ENCODE assay signal across 8 cellular contexts in the genomic region with DNA sequence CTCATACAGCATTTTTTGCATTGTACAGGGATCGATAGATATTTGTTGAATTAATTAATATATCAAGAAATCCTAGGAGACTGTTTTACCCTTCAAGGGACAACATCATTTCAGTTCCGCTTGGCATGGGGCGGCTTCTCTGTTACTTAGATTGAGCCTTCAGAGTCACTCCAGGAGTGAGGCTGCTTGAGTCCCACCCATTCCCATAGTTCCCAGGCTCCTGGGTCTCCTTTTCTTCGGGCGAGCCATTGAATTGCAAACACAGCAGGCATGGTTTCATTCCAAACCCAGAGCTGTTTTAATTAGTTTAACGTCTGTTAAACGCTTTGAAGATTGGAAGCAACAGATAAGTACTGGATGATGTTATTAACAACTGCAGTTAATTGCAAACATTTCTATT. TPM values are rescaled to one million over a fixed set of nuclear protein-coding genes. Genes with fewer than 3 reads are reported as not detected.
DNase-seq lines count a peak whose midpoint lies in the region; ATAC-seq, FAIRE-seq and TF ChIP-seq lines count a peak whose summit lies in the region.

No MANE protein-coding gene starts in this region.

- H3K36me3 ChIP-seq in BLaER1 treated with 17β-estradiol and CSF1 and Interleukin-3, amounts not matched to agents 10 nM and 100 nM: no peaks in the 10 kb centered on the region
- H3K36me3 ChIP-seq in HUES64 (ENCODE audit: insufficient read depth, low read length) (no peaks in the 10 kb centered on the region), H1 (ENCODE audit: control insufficient read depth in 2 of 4, insufficient read depth in 4 of 4, low read length in 3 of 4) (no peaks in the 10 kb centered on the region)

- TF ChIP-seq POLR2A in H1 (IDR thresholded peaks at IDR 0.05; ENCODE audit: control extremely low read depth in 1 of 2, low read depth in 2 of 2, low read length in 2 of 2): no peak

- H4K91ac ChIP-seq in H1 (replicated peaks; ENCODE audit: insufficient read length, low read length): no peak overlapping the region

- 3% methylated on average over 6 of the region's 7 CpGs for WGBS in HUES64
- 7% methylated on average over 7 of the region's 7 CpGs; no CpG with 5 or more reads in 1 of the 2 experiments for WGBS in H1 (ENCODE audit: extremely low coverage in 1 of 2, insufficient coverage in 1 of 2, insufficient read length in 1 of 2, insufficient replicate concordance in 2 of 2, low coverage in 1 of 2, low lambda C conversion rate in 2 of 2, missing lambda C conversion rate in 1 of 2), 2 experiments

- CTCF ChIA-PET in H1 (lab: Charles Lee; ENCODE audit: partially characterized antibody): interaction anchor here (1.0 to 4.6 kb wide), 3 partner anchors 10 to 414 kb away, joined by 3 to 28 read pairs (median 4); no protein-coding TSS in a partner anchor

- H3K27me3 ChIP-seq in BLaER1 treated with 17β-estradiol and CSF1 and Interleukin-3, amounts not matched to agents 10 nM and 100 nM: peaks cover 55 to 93% (median 86%) of the 10 kb centered on the region in 11 experiments
- H3K27me3 ChIP-seq in HUES64 (ENCODE audit: insufficient read depth, low read length): peaks cover 18% of the 10 kb centered on the region
- peaks cover 0 to 4% (median 2%) of the 10 kb centered on the region in 4 experiments; a peak in 3 of 7 replicates for H3K27me3 ChIP-seq in H1 (replicated peaks in 1 of 4; ENCODE audit: control insufficient read depth in 3 of 4, extremely low read depth in 1 of 4, insufficient read depth in 3 of 4, low read length in 3 of 4)

- no peak overlapping the region for H4K8ac ChIP-seq in H1 (ENCODE audit: extremely low read depth, insufficient read depth, low read length)

- no peaks in the 10 kb centered on the region for H3K27me3 Mint-ChIP-seq in nephron (ENCODE audit: low read depth)

- H3K4me3 Mint-ChIP-seq in nephron: peak overlapping the region; percentile 82 to 86 (median 86)

- H3K56ac ChIP-seq in H1 (replicated peaks; ENCODE audit: insufficient read length, low read depth, low read length): no peak overlapping the region

- H3K9me3 Mint-ChIP-seq in nephron: peaks cover 3% of the 10 kb centered on the region

- H3K27ac ChIP-seq in BLaER1 treated with 17β-estradiol and CSF1 and Interleukin-3, amounts not matched to agents 10 nM and 100 nM: no peak overlapping the region
- H3K27ac ChIP-seq in HUES64 (ENCODE audit: low read depth, low read length) (no peak overlapping the region), H1 (ENCODE audit: low read depth, low read length) (no peak overlapping the region)

- ATAC-seq in HG03460 (IDR thresholded peaks at IDR 0.05; ENCODE audit: unreplicated experiment): no peak

- H4K5ac ChIP-seq in H1 (ENCODE audit: insufficient read length, low read depth, low read length): no peak overlapping the region

- H3K14ac ChIP-seq in H1 (ENCODE audit: insufficient read length): no peak overlapping the region

- no peak overlapping the region for H2BK120ac ChIP-seq in H1 (replicated peaks; ENCODE audit: low read depth, low read length)

- H3K23ac ChIP-seq in H1 (ENCODE audit: insufficient read length): no peak overlapping the region

- H3K9me3 ChIP-seq in BLaER1 treated with 17β-estradiol and CSF1 and Interleukin-3, amounts not matched to agents 10 nM and 100 nM (replicated peaks in 1 of 11): no peaks in the 10 kb centered on the region
- H3K9me3 ChIP-seq in HUES64 (ENCODE audit: insufficient read depth, low read depth, low read length) (no peaks in the 10 kb centered on the region), H1 (ENCODE audit: insufficient read depth in 2 of 2, low read depth in 1 of 2, low read length in 1 of 2) (no peaks in the 10 kb centered on the region)

- H3K79me1 ChIP-seq in H1 (ENCODE audit: low read depth, low read length): no peaks in the 10 kb centered on the region

- peaks cover 0 to 6% of the 10 kb centered on the region in 2 experiments; a peak in 1 of 4 replicates for H3K79me2 ChIP-seq in H1 (ENCODE audit: control insufficient read depth in 1 of 2, insufficient read depth in 2 of 2, low read length in 2 of 2)

- no peak for TF ChIP-seq RAD21 in H1 (IDR thresholded peaks at IDR 0.05 in 1 of 2, conservative IDR thresholded peaks at IDR 0.05 in 1 of 2; ENCODE audit: low read depth in 2 of 2, low read length in 2 of 2)

- peak; percentile 69 for FAIRE-seq in H1 (lab: Jason Lieb, UNC)

- peak overlapping the region; percentile 44 to 62 (median 54) for H3K27ac Mint-ChIP-seq in nephron

- TF ChIP-seq CTCF in H1 (IDR thresholded peaks at IDR 0.05; ENCODE audit: control extremely low read depth in 1 of 3, insufficient read depth in 1 of 3, low read depth in 1 of 3, low read length in 3 of 3): no peak
- no peak for TF ChIP-seq CTCF in nephron (IDR thresholded peaks at IDR 0.05; ENCODE audit: unreplicated experiment in 3 of 3)

- peaks cover 24% of the 10 kb centered on the region for H3K4me1 Mint-ChIP-seq in nephron

- no peak overlapping the region for H3K4ac ChIP-seq in H1 (replicated peaks; ENCODE audit: insufficient read length, low read depth, low read length)

- H3K4me3 ChIP-seq in BLaER1 treated with 17β-estradiol and CSF1 and Interleukin-3, amounts not matched to agents 10 nM and 100 nM: peak overlapping the region in 9 of 10 experiments; percentile 55 to 70 (median 62); a peak in 17 of 20 replicates
- peak overlapping the region; percentile 57 for H3K4me3 ChIP-seq in HUES64 (ENCODE audit: low read length)
- H3K4me3 ChIP-seq in H1 (ENCODE audit: extremely low read depth in 1 of 4, insufficient read depth in 2 of 4, low read depth in 3 of 4, low read length in 4 of 4): peak overlapping the region in 2 of 4 experiments; percentile 36 to 56; a peak in 3 of 8 replicates

- H3K4me1 ChIP-seq in BLaER1 treated with 17β-estradiol and CSF1 and Interleukin-3, amounts not matched to agents 10 nM and 100 nM: peaks cover 9 to 24% (median 14%) of the 10 kb centered on the region in 10 experiments; a peak in 16 of 20 replicates
- H3K4me1 ChIP-seq in HUES64 (ENCODE audit: insufficient read depth, low read length) (0 out of 2 replicates have a peak, but pooled peaks cover 6% of the 10 kb centered on the region), H1 (replicated peaks in 1 of 4; ENCODE audit: control insufficient read depth in 3 of 4, insufficient read depth in 4 of 4, low read length in 3 of 4) (peaks cover 0 to 4% (median 0%) of the 10 kb centered on the region in 4 experiments; a peak in 1 of 7 replicates)

- no peak overlapping the region for H2BK12ac ChIP-seq in H1 (ENCODE audit: low read depth, low read length)

- H3K36me3 Mint-ChIP-seq in nephron (ENCODE audit: low read depth): no peaks in the 10 kb centered on the region

- H3K18ac ChIP-seq in H1 (ENCODE audit: extremely low read depth, low read length): no peak overlapping the region; the same call in 1 of the 2 replicates

- POLR2A ChIA-PET in H1 (lab: Charles Lee; ENCODE audit: partially characterized antibody): interaction anchor here (1.2 kb wide), 1 partner anchor 90 kb away, joined by 3 read pairs; no protein-coding TSS in a partner anchor

- H2BK5ac ChIP-seq in H1 (ENCODE audit: low read depth, low read length): no peak overlapping the region

- DNase-seq in H1 (ENCODE audit: low read depth in 1 of 2, low spot score in 2 of 2): peak in 1 of 2 experiments; percentile 39
- DNase-seq in hippocampal formation (lab: John Stamatoyannopoulos, UW): no peak
- no peak for DNase-seq in GOT3 (lab: John Stamatoyannopoulos, UW)
- no peak for DNase-seq in activated CD4-positive, alpha-beta T cell treated with anti-CD3 and anti-CD28 coated beads, Interleukin-2, amount 50 U/mL, for 1 hour

- no peak overlapping the region for H2BK15ac ChIP-seq in H1 (ENCODE audit: low read length)

- peak overlapping the region; percentile 62 to 89 (median 74) for H3K4me2 ChIP-seq in BLaER1 treated with 17β-estradiol and CSF1 and Interleukin-3, amounts not matched to agents 10 nM and 100 nM
- H3K4me2 ChIP-seq in H1 (ENCODE audit: insufficient read depth in 1 of 2, low read depth in 2 of 2, low read length in 2 of 2): peak overlapping the region; percentile 62 to 84

- H2AFZ ChIP-seq in H1 (ENCODE audit: low read length): peak overlapping the region; percentile 86; the same call in 1 of the 2 replicates

- no peak overlapping the region for H2BK20ac ChIP-seq in H1 (ENCODE audit: low read length)

- H3K23me2 ChIP-seq in H1 (ENCODE audit: low read depth, low read length): peaks cover 2% of the 10 kb centered on the region

- no peak overlapping the region; a peak in 1 of 22 replicates for H3K9ac ChIP-seq in BLaER1 treated with 17β-estradiol and CSF1 and Interleukin-3, amounts not matched to agents 10 nM and 100 nM
- H3K9ac ChIP-seq in HUES64 (ENCODE audit: low read depth, low read length) (no peak overlapping the region), H1 (replicated peaks in 1 of 4; ENCODE audit: extremely low read depth in 1 of 4, low read depth in 3 of 4, low read length in 3 of 4) (no peak overlapping the region)

- TF ChIP-seq EP300 in H1 (IDR thresholded peaks at IDR 0.05; ENCODE audit: borderline replicate concordance in 1 of 2, low read depth in 2 of 2, low read length in 2 of 2): no peak

- H2AK5ac ChIP-seq in H1 (ENCODE audit: low read depth, low read length): no peak overlapping the region

- peaks cover 0 to 7% (median 0%) of the 10 kb centered on the region in 11 experiments; a peak in 3 of 22 replicates for H4K20me1 ChIP-seq in BLaER1 treated with 17β-estradiol and CSF1 and Interleukin-3, amounts not matched to agents 10 nM and 100 nM
- H4K20me1 ChIP-seq in H1 (replicated peaks in 1 of 2; ENCODE audit: control insufficient read depth in 1 of 2, insufficient read depth in 2 of 2, low read length in 2 of 2): peaks cover 0 to 3% of the 10 kb centered on the region in 2 experiments

TF ChIP-seq in H1, 55 proteins besides CTCF, POLR2A, EP300 and RAD21 (continues in another document):
- TF ChIP-seq SIRT6 (IDR thresholded peaks at IDR 0.05; ENCODE audit: low read length) (no peak), HDAC6 (IDR thresholded peaks at IDR 0.05; ENCODE audit: low read depth, low read length) (no peak), CTBP2 (IDR thresholded peaks at IDR 0.05; ENCODE audit: borderline replicate concordance, insufficient read depth, insufficient read length, low read length) (no peak), KDM5A (IDR thresholded peaks at IDR 0.05; ENCODE audit: low read length) (no peak), RNF2 (IDR thresholded peaks at IDR 0.05; ENCODE audit: borderline replicate concordance, low read depth, low read length, missing control alignments, poor library complexity, severe bottlenecking) (no peak), SRF (IDR thresholded peaks at IDR 0.05; ENCODE audit: low read depth, low read length) (no peak)

RNA-seq across cellular contexts. Expression of gene EDA, which starts 0.6 kb away (rescaled TPM):
- 4.5 TPM for polyA plus RNA-seq in HUES64 (2013, experiment 1 of 2)
- 5.6 TPM for polyA plus RNA-seq in HUES64 (2013, experiment 2 of 2)
- total RNA-seq in H1 (2021; fragmentation: NEBNext Ultra II Directional; extraction: Animal tissue kit (Norgen Biotek cat#: 25700)): 10.1 and 10.5 TPM in 2 replicates
- 7.5 and 7.8 TPM in 2 replicates for polyA plus RNA-seq in H1 (2011; rRNA removed)
- polyA plus RNA-seq in H1 (2011; cell fraction: cytosol; rRNA removed): 8.1 TPM
- polyA plus RNA-seq in H1 (2011; cell fraction: nucleus; rRNA removed): 14.6 TPM
- 8.7 to 11.4 TPM (median 10.3 TPM) in 4 replicates for polyA plus RNA-seq in H1 (2012, experiment 1 of 2)
- 7.8 TPM for polyA plus RNA-seq in H1 (2012, experiment 2 of 2)
- 8.4 TPM for polyA plus RNA-seq in H1 (2013, experiment 1 of 2)
- polyA plus RNA-seq in H1 (2013, experiment 2 of 2): 9.1 TPM
- polyA minus RNA-seq in H1 (2011; rRNA and poly(A)+ RNA removed): 16.1 and 18.6 TPM in 2 replicates
- polyA minus RNA-seq in H1 (2011; cell fraction: cytosol; rRNA and poly(A)+ RNA removed): 6.8 TPM
- polyA minus RNA-seq in H1 (2011; cell fraction: nucleus; rRNA and poly(A)+ RNA removed): 45.3 TPM
